ENCODE assay signal across 8 cellular contexts in the genomic region with DNA sequence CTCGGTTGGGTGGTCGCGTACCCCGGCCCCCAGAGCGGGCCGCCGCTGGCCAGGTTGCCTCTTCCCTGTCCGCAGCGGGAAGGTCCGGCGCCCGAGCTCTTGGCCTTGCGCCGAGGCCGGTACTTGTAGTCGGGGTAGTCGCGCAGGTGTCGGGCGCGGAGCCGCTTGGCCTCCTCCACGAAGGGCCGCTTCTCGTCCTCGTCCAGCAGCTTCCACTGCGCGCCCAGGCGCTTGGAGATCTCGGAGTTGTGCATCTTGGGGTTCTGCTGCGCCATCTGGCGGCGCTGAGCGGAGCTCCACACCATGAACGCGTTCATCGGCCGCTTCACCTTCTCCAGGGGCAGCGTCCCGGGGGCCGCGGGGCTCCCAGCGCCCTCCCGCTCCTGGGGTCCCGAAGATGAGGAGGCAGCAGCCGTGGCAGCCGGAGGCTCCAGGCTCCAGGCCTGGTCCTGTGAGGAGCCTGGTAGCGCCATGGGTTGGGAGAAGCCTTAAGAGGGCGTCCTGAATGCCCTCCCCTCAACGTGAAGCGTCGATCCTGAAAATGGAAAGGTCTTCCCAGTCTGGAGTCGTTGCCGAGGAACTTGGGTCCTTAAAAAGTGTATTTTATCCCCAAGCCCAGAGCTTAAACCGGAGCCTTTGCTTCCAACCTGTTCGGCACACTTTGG. TPM values are rescaled to one million over a fixed set of nuclear protein-coding genes. Genes with fewer than 3 reads are reported as not detected.
DNase-seq lines count a peak whose midpoint lies in the region; FAIRE-seq and TF ChIP-seq lines count a peak whose summit lies in the region.

No MANE protein-coding gene starts in this region.

- H3K4me1 ChIP-seq in adipocyte (ENCODE audit: control insufficient read depth, insufficient read depth, low read length) (peaks cover 48% of the 10 kb centered on the region), neutrophil (ENCODE audit: control insufficient read depth in 1 of 2, insufficient read depth in 1 of 2, low read depth in 1 of 2, low read length in 1 of 2) (peaks cover 11 to 22% of the 10 kb centered on the region in 2 experiments)

- intact Hi-C loops in head of caudate nucleus (cut with DNase I): loop anchor here (10.0 kb wide), 1 partner anchor 95 kb away; a partner anchor contains a TSS

- TF ChIP-seq CTCF in GM06990 (IDR thresholded peaks at IDR 0.05; ENCODE audit: insufficient read depth, low read length, poor library complexity, severe bottlenecking): peak; percentile 86
- TF ChIP-seq CTCF in RWPE1 (conservative IDR thresholded peaks at IDR 0.05; ENCODE audit: low read depth): peak; percentile 90
- TF ChIP-seq CTCF in neutrophil (IDR thresholded peaks at IDR 0.05): peak; percentile 85

- H3K9ac ChIP-seq in adipocyte (ENCODE audit: low read length): peak overlapping the region; percentile 73

- POLR2A ChIA-PET in RWPE1 (lab: Yijun Ruan, JAX; ENCODE audit: low non-redundant PET): interaction anchor here (0.5 to 3.1 kb wide), 9 partner anchors 10 to 238 kb away, joined by 3 to 28 read pairs (median 5); a partner anchor contains a TSS

- peak overlapping the region; percentile 100 for H3K27ac ChIP-seq in RWPE1
- peak overlapping the region; percentile 12 for H3K27ac ChIP-seq in neutrophil
- H3K27ac ChIP-seq in temporal lobe (ENCODE audit: low read depth, low read length): peak overlapping the region; percentile 87

- FAIRE-seq in H54 (lab: Jason Lieb, UNC): no peak

- no peak for TF ChIP-seq POLR2A in H54 (IDR thresholded peaks at IDR 0.05; ENCODE audit: low read depth, low read length)

- H3K4me3 ChIP-seq in GM06990 (replicated peaks; ENCODE audit: low read depth, low read length) (no peak overlapping the region), adipocyte (ENCODE audit: low read length) (no peak overlapping the region), neutrophil (ENCODE audit: low read depth in 1 of 2, low read length in 1 of 2) (no peak overlapping the region)

- H3K27me3 ChIP-seq in GM06990 (replicated peaks; ENCODE audit: control insufficient read depth, insufficient read depth, low read length) (no peaks in the 10 kb centered on the region), adipocyte (replicated peaks; ENCODE audit: control insufficient read depth, insufficient read depth, low read length) (no peaks in the 10 kb centered on the region), neutrophil (no peaks in the 10 kb centered on the region)

- DNase-seq in GM06990 (ENCODE audit: extremely low read depth, insufficient read length) (peak; percentile 66), RWPE1 (ENCODE audit: low spot score) (peak; percentile 71), adipocyte (ENCODE audit: low read depth) (peak; percentile 93), head of caudate nucleus (peak; percentile 81 to 94 (median 88)), H54 (ENCODE audit: insufficient read length, low spot score) (no peak), NCI-H2196 (lab: John Stamatoyannopoulos, UW; ENCODE audit: unreplicated experiment) (no peak)

- no peaks in the 10 kb centered on the region for H3K9me3 ChIP-seq in adipocyte (ENCODE audit: control insufficient read depth, low read length)
- H3K9me3 ChIP-seq in neutrophil: no peaks in the 10 kb centered on the region

- H3K36me3 ChIP-seq in GM06990 (ENCODE audit: control insufficient read depth, insufficient read depth, low read length): peaks cover 34% of the 10 kb centered on the region
- H3K36me3 ChIP-seq in adipocyte (ENCODE audit: control insufficient read depth, insufficient read depth, low read length, severe bottlenecking): peaks cover 33% of the 10 kb centered on the region
- H3K36me3 ChIP-seq in neutrophil: peaks cover 65% of the 10 kb centered on the region

- CTCF ChIA-PET in RWPE1 (lab: Yijun Ruan, JAX): interaction anchor here (0.5 to 2.0 kb wide), 12 partner anchors 10 to 351 kb away, joined by 3 to 21 read pairs (median 4); a partner anchor contains a TSS

RNA-seq across cellular contexts. Expression of a gene that starts 0.6 kb away (rescaled TPM):
- 0.49 TPM for total RNA-seq in temporal lobe

RNA-seq across cellular contexts. Expression of a gene that starts 5.7 kb away (rescaled TPM):
- 28.5 TPM for total RNA-seq in temporal lobe

RNA-seq across cellular contexts. Expression of a gene that starts 9.9 kb away (rescaled TPM):
- 0.25 TPM for total RNA-seq in temporal lobe

RNA-seq across cellular contexts. Expression of a gene that starts 25.4 kb away (rescaled TPM):
- total RNA-seq in temporal lobe: 35.7 TPM

RNA-seq across cellular contexts. Expression of a gene that starts 27.6 kb away (rescaled TPM):
- 50.9 TPM for total RNA-seq in temporal lobe

Comparison
In these comparisons a context has a peak if more than half of its experiments do, and no peak if none do; other contexts are left out.
1. DNase-seq: peak in GM06990 (single experiment), RWPE1 (single experiment), adipocyte (single experiment) and head of caudate nucleus (42 of 42); none in H54 (single experiment) and NCI-H2196 (single experiment).
2. H3K27ac ChIP-seq: peak in every context shown above with its lines; median percentile 100 in RWPE1; 87 in temporal lobe; 12 in neutrophil.
3. Peak in every context shown above with its lines, with median percentiles within 50 percentile points of each other: CTCF ChIP-seq.